6 cellular contexts compared by ENCODE assay signal in genomic region chr5:155836404-155836803, GRCh38.
"Had no signal": no experiment of that assay in that cellular context is flagged by ENCODE, and none has a peak within 500 bp of the region (broad histone marks: within the 10 kb centered on the region; RNA-seq: fewer than 3 reads in every experiment).

No MANE protein-coding gene starts in this region.

- H3K9me3 Mint-ChIP-seq: H9 had no signal

- H3K4me3 Mint-ChIP-seq: GM23338, H9 had no signal

- ATAC-seq: GM23338, K562 had no signal

- H3K27ac Mint-ChIP-seq: GM23338, H9 had no signal

- DNase-seq: H9, HCEC 1CT, IMR-90, KG1 had no signal
